Comparison of ENCODE assay signal across 27 cellular contexts in the genomic region with DNA sequence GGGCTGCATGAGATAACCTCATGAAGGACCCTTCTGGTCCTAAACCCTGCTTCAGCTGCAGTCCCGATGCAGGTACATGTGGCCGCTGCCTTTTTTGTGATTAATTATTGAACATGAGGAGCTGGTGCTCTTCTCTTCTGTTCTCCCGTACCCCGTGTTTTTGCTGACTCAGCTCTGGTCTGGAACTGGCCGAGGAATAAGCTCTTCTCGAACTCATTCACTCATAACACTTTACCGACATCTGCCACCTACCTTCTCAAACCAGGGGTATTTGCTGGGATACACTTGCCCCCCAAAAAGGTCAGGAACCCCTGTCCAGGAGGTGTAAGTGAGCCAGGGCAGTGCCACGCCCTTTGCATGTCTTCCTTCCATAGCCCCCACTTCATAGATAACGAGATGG. TPM values are rescaled to one million over a fixed set of nuclear protein-coding genes. Genes with fewer than 3 reads are reported as not detected.
DNase-seq lines count a peak whose midpoint lies in the region; ATAC-seq, FAIRE-seq and TF ChIP-seq lines count a peak whose summit lies in the region.
"Had no signal": no experiment of that assay in that cellular context is flagged by ENCODE, and none has a peak within 500 bp of the region (broad histone marks: within the 10 kb centered on the region; RNA-seq: fewer than 3 reads in every experiment).

No MANE protein-coding gene starts in this region.

- peak overlapping the region; percentile 60 for H2AFZ ChIP-seq in K562 (ENCODE audit: low read depth, low read length)

- no TSS peak for BruUV-seq in K562 (replicated peaks; lab: Mats Ljungman, UMichigan)

- H3K4me1 ChIP-seq in A549: no peaks in the 10 kb centered on the region
- peaks cover 14% of the 10 kb centered on the region for H3K4me1 ChIP-seq in CD4-positive, CD25-positive, alpha-beta regulatory T cell (ENCODE audit: control insufficient read depth, insufficient read depth, low read length, poor library complexity, severe bottlenecking)
- H3K4me1 ChIP-seq in K562 (replicated peaks in 1 of 2; ENCODE audit: control insufficient read depth in 2 of 2, insufficient read depth in 2 of 2, low read length in 2 of 2): peaks cover 19 to 48% of the 10 kb centered on the region in 2 experiments

- H3K27me3 Mint-ChIP-seq in CD4-positive, CD25-positive, alpha-beta regulatory T cell: peaks cover 6% of the 10 kb centered on the region
- H3K27me3 Mint-ChIP-seq in endothelial cell (ENCODE audit: unreplicated experiment): peaks cover 8% of the 10 kb centered on the region
- H3K27me3 Mint-ChIP-seq in activated naive CD4-positive, alpha-beta T cell treated with anti-CD3 and anti-CD28 coated beads, Interleukin-2, amount 10 ng/mL, durations not matched to agents 7 days and 5 days: peaks cover 69% of the 10 kb centered on the region
- H3K27me3 Mint-ChIP-seq: B cell; CD4-positive, alpha-beta memory T cell had no signal

- peaks cover 11% of the 10 kb centered on the region for H3K9me1 ChIP-seq in K562 (ENCODE audit: control insufficient read depth, insufficient read depth, low read length)

- H3K9ac ChIP-seq in K562 (ENCODE audit: insufficient read depth in 1 of 2, low read depth in 2 of 2, low read length in 2 of 2): peak overlapping the region; percentile 24 to 74; a peak in 1 of 4 replicates
- H3K9ac ChIP-seq: BLaER1 treated with 17β-estradiol and CSF1 and Interleukin-3, amounts not matched to agents 10 nM and 100 nM had no signal

- H3K4me3 ChIP-seq in A549 (no peak overlapping the region), K562 (no peak overlapping the region)
- no peak overlapping the region for H3K4me3 ChIP-seq in CD4-positive, CD25-positive, alpha-beta regulatory T cell (ENCODE audit: low read depth, low read length)
- H3K4me3 ChIP-seq: BLaER1 treated with 17β-estradiol and CSF1 and Interleukin-3, amounts not matched to agents 10 nM and 100 nM; GM12878 had no signal

- H3K4me1 Mint-ChIP-seq in CD4-positive, CD25-positive, alpha-beta regulatory T cell: peaks cover 0 to 24% (median 6%) of the 10 kb centered on the region in 4 donors
- H3K4me1 Mint-ChIP-seq in endothelial cell (ENCODE audit: unreplicated experiment): peaks cover 5% of the 10 kb centered on the region
- H3K4me1 Mint-ChIP-seq in activated naive CD4-positive, alpha-beta T cell treated with anti-CD3 and anti-CD28 coated beads, Interleukin-2, amount 10 ng/mL, durations not matched to agents 7 days and 5 days: peaks cover 23% of the 10 kb centered on the region

- no peak for TF ChIP-seq RAD21 in A549 (conservative IDR thresholded peaks at IDR 0.05 in 1 of 2, IDR thresholded peaks at IDR 0.05 in 1 of 2)
- TF ChIP-seq RAD21 in K562 (CRISPR knock-in tag; conservative IDR thresholded peaks at IDR 0.05 in 1 of 2, IDR thresholded peaks at IDR 0.05 in 1 of 2): no peak

- CTCF ChIA-PET in A549 (lab: Yijun Ruan, JAX) (interaction anchor here (0.9 to 1.6 kb wide), 5 partner anchors 28 to 137 kb away, joined by 3 to 4 read pairs (median 3); no protein-coding TSS in a partner anchor), K562 (lab: Yijun Ruan, JAX; ENCODE audit: low intra/inter-chr PET ratio) (no interaction called here)
- CTCF ChIA-PET in activated naive CD4-positive, alpha-beta T cell treated with anti-CD3 and anti-CD28 coated beads, Interleukin-2, amount 10 ng/mL, durations not matched to agents 7 days and 5 days (lab: Charles Lee): interaction anchor here (0.8 kb wide), 1 partner anchor 12 kb away, joined by 3 read pairs; no protein-coding TSS in a partner anchor

- TF ChIP-seq CTCF in A549 (IDR thresholded peaks at IDR 0.05) (no peak), K562 (IDR thresholded peaks at IDR 0.05 in 2 of 3, conservative IDR thresholded peaks at IDR 0.05 in 1 of 3; ENCODE audit: insufficient read depth in 2 of 3, low read depth in 1 of 3, low read length in 3 of 3) (no peak), endothelial cell (IDR thresholded peaks at IDR 0.05; ENCODE audit: unreplicated experiment) (no peak)

- DNase-seq in A549 (ENCODE audit: low read depth in 1 of 2, low spot score in 1 of 2) (no peak), K562 (ENCODE audit: extremely low read depth in 1 of 4, low spot score in 3 of 4) (peak in 2 of 4 experiments; percentile 45 to 46), endothelial cell (ENCODE audit: low spot score) (no peak), inferior parietal cortex (ENCODE audit: extremely low spot score) (no peak), iPS-NIHi7 (ENCODE audit: extremely low spot score) (no peak)
- DNase-seq in CD4-positive, CD25-positive, alpha-beta regulatory T cell: no peak
- no peak for DNase-seq in activated naive CD4-positive, alpha-beta T cell treated with anti-CD3 and anti-CD28 coated beads, Interleukin-2, amount 10 ng/mL, durations not matched to agents 7 days and 5 days
- DNase-seq: 8988T; AML-193; CD4-positive, alpha-beta memory T cell; CD8-positive, alpha-beta memory T cell; COR-L47; DMS 273 treated with DMSO at 0.1 percent for 48 hours; DMS153; DMS53; DMS79; DND-41; EL; GDM1 had no signal

- ATAC-seq in A549 (no peak), K562 (peak; percentile 18; the same call in 2 of the 3 replicates), HG03097 (IDR thresholded peaks at IDR 0.05; ENCODE audit: low FRiP score, unreplicated experiment) (no peak)
- no peak for ATAC-seq in CD4-positive, CD25-positive, alpha-beta regulatory T cell (ENCODE audit: low read depth in 2 of 2)
- ATAC-seq: GM12878 had no signal

- H4K20me1 ChIP-seq in K562 (replicated peaks; ENCODE audit: control insufficient read depth, insufficient read depth, low read length): 0 out of 2 replicates have a peak, but pooled peaks cover 5% of the 10 kb centered on the region

- H3K9me3 Mint-ChIP-seq in CD4-positive, CD25-positive, alpha-beta regulatory T cell: no peaks in the 10 kb centered on the region
- H3K9me3 Mint-ChIP-seq in endothelial cell (ENCODE audit: unreplicated experiment): no peaks in the 10 kb centered on the region
- no peaks in the 10 kb centered on the region for H3K9me3 Mint-ChIP-seq in activated naive CD4-positive, alpha-beta T cell treated with anti-CD3 and anti-CD28 coated beads, Interleukin-2, amount 10 ng/mL, durations not matched to agents 7 days and 5 days
- H3K9me3 Mint-ChIP-seq: CD4-positive, alpha-beta memory T cell; CD8-positive, alpha-beta memory T cell had no signal

- H3K36me3 ChIP-seq in CD4-positive, CD25-positive, alpha-beta regulatory T cell (ENCODE audit: control insufficient read depth, insufficient read depth, low read length): no peaks in the 10 kb centered on the region
- H3K36me3 ChIP-seq in K562 (ENCODE audit: control insufficient read depth, insufficient read depth, low read length): peaks cover 10% of the 10 kb centered on the region; the same call in 2 of the 3 replicates
- H3K36me3 ChIP-seq: BLaER1 treated with 17β-estradiol and CSF1 and Interleukin-3, amounts not matched to agents 10 nM and 100 nM had no signal

- no peaks in the 10 kb centered on the region for H3K27me3 ChIP-seq in CD4-positive, CD25-positive, alpha-beta regulatory T cell (ENCODE audit: control insufficient read depth, insufficient read depth, low read length)
- no peaks in the 10 kb centered on the region for H3K27me3 ChIP-seq in K562 (ENCODE audit: control insufficient read depth in 2 of 2, insufficient read depth in 2 of 2, low read length in 2 of 2)

- FAIRE-seq in A549 (lab: Jason Lieb, UNC): no peak
- peak; percentile 91 for FAIRE-seq in K562 (lab: Jason Lieb, UNC)
- FAIRE-seq: A204.1, GM12878, GM12892, GM18507 had no signal

- TF ChIP-seq EP300 in A549 (IDR thresholded peaks at IDR 0.05) (no peak), K562 (IDR thresholded peaks at IDR 0.05; ENCODE audit: low read length) (no peak)

- intact Hi-C loops in K562 (cut with micrococcal nuclease): no loop called here

- H3K4me2 ChIP-seq in A549 (no peak overlapping the region), K562 (ENCODE audit: insufficient read depth, low read length) (peak overlapping the region; percentile 71)
- H3K4me2 ChIP-seq: BLaER1 treated with 17β-estradiol and CSF1 and Interleukin-3, amounts not matched to agents 10 nM and 100 nM had no signal

- no peaks in the 10 kb centered on the region for H3K9me3 ChIP-seq in A549
- no peaks in the 10 kb centered on the region for H3K9me3 ChIP-seq in CD4-positive, CD25-positive, alpha-beta regulatory T cell (ENCODE audit: control insufficient read depth in 2 of 2, low read length in 2 of 2)
- no peaks in the 10 kb centered on the region for H3K9me3 ChIP-seq in K562 (replicated peaks; ENCODE audit: control insufficient read depth, insufficient read depth, low read depth, low read length)
- H3K9me3 ChIP-seq: BLaER1 treated with 17β-estradiol and CSF1 and Interleukin-3, amounts not matched to agents 10 nM and 100 nM had no signal

- no peak overlapping the region for H3K27ac ChIP-seq in A549
- H3K27ac ChIP-seq in CD4-positive, CD25-positive, alpha-beta regulatory T cell (ENCODE audit: insufficient read depth, low read length, poor library complexity, severe bottlenecking): no peak overlapping the region
- no peak overlapping the region for H3K27ac ChIP-seq in K562 (ENCODE audit: extremely low read depth, low read depth, low read length)
- H3K27ac ChIP-seq: BLaER1 treated with 17β-estradiol and CSF1 and Interleukin-3, amounts not matched to agents 10 nM and 100 nM; C4-2B had no signal

- no peak for TF ChIP-seq POLR2A in A549 (IDR thresholded peaks at IDR 0.05; ENCODE audit: low read length)
- no peak for TF ChIP-seq POLR2A in K562 (conservative IDR thresholded peaks at IDR 0.05)

- POLR2A ChIA-PET in A549 (lab: Yijun Ruan, JAX): no interaction called here
- POLR2A ChIA-PET in K562 (lab: Yijun Ruan, JAX): interaction anchor here (0.6 to 1.7 kb wide), 7 partner anchors 9 to 275 kb away, joined by 3 to 6 read pairs (median 4); no protein-coding TSS in a partner anchor

- H3K4me3 Mint-ChIP-seq in CD4-positive, CD25-positive, alpha-beta regulatory T cell: peak overlapping the region in 1 of 4 donors; percentile 76
- H3K4me3 Mint-ChIP-seq in endothelial cell (ENCODE audit: unreplicated experiment): no peak overlapping the region
- no peak overlapping the region for H3K4me3 Mint-ChIP-seq in activated naive CD4-positive, alpha-beta T cell treated with anti-CD3 and anti-CD28 coated beads, Interleukin-2, amount 10 ng/mL, durations not matched to agents 7 days and 5 days

- no peaks in the 10 kb centered on the region for H3K79me2 ChIP-seq in K562 (ENCODE audit: control insufficient read depth, insufficient read depth, low read length)

- peak overlapping the region in 2 of 3 donors; percentile 32 to 38 for H3K27ac Mint-ChIP-seq in CD4-positive, CD25-positive, alpha-beta regulatory T cell
- H3K27ac Mint-ChIP-seq in endothelial cell (ENCODE audit: unreplicated experiment): peak overlapping the region; percentile 3
- no peak overlapping the region for H3K27ac Mint-ChIP-seq in activated naive CD4-positive, alpha-beta T cell treated with anti-CD3 and anti-CD28 coated beads, Interleukin-2, amount 10 ng/mL, durations not matched to agents 7 days and 5 days
- H3K27ac Mint-ChIP-seq: B cell had no signal

- in situ Hi-C loops in K562 (cut with MboI): no loop called here

- WGBS in A549 (ENCODE audit: missing lambda C conversion rate): 73% methylated on average over 8 of the region's 9 CpGs
- 13% methylated on average over 9 of the region's 9 CpGs for WGBS in K562 (ENCODE audit: insufficient coverage, low coverage, missing lambda C conversion rate)

- H3K36me3 Mint-ChIP-seq in CD4-positive, CD25-positive, alpha-beta regulatory T cell: no peaks in the 10 kb centered on the region
- no peaks in the 10 kb centered on the region for H3K36me3 Mint-ChIP-seq in endothelial cell (ENCODE audit: low read depth, unreplicated experiment)
- H3K36me3 Mint-ChIP-seq in activated naive CD4-positive, alpha-beta T cell treated with anti-CD3 and anti-CD28 coated beads, Interleukin-2, amount 10 ng/mL, durations not matched to agents 7 days and 5 days: no peaks in the 10 kb centered on the region
- H3K36me3 Mint-ChIP-seq: CD4-positive, alpha-beta memory T cell; CD8-positive, alpha-beta memory T cell had no signal

RNA-seq across cellular contexts. Expression of gene KCNQ4, which starts 31.8 kb away (rescaled TPM):
- polyA plus RNA-seq in A549 (2011; rRNA removed) (0.08 and 0.09 TPM in 2 replicates), A549 (2017; fragmentation: RNase III; extraction: RNeasy Plus Mini Kit Qiagen cat#74134 plus additional on column Dnase treatment) (0.17 to 0.24 TPM (median 0.22 TPM) in 3 replicates), K562 (2011; rRNA removed) (0.79 and 1.7 TPM in 2 replicates), K562 (2014; fragmentation: Illumina TruSeq; extraction: Trizol) (3.5 and 3.8 TPM in 2 replicates), K562 (2014; fragmentation: Nextera tagmentation; extraction: Ambion mirVana) (under 1 TPM; 0.07 to 0.27 TPM), K562 (2014; rRNA removed) (3.4 and 3.7 TPM in 2 replicates)
- polyA plus RNA-seq in A549 (2012; cell fraction: cytosol; rRNA removed): 0.17 and 0.30 TPM in 2 replicates
- polyA plus RNA-seq in A549 (2012; cell fraction: nucleus; rRNA removed): 0.95 and 1.7 TPM in 2 replicates
- polyA minus RNA-seq in A549 (2011; rRNA and poly(A)+ RNA removed): 0.17 and 0.24 TPM in 2 replicates
- total RNA-seq in CD4-positive, CD25-positive, alpha-beta regulatory T cell: 0.44 TPM
- polyA plus RNA-seq in CD4-positive, CD25-positive, alpha-beta regulatory T cell: under 1 TPM in 3 of 4 donors, not detected in 1; 0.10 to 0.25 (median 0.13) TPM
- 4.1 and 12.8 TPM in 2 replicates for total RNA-seq in K562 (2011; cell fraction: chromatin; rRNA removed; ENCODE audit: low replicate concordance)
- total RNA-seq in K562 (2011; cell fraction: nucleolus; rRNA removed): 7.4 and 7.5 TPM in 2 replicates
- total RNA-seq in K562 (2011; cell fraction: nucleoplasm; rRNA removed): 4.4 and 4.6 TPM in 2 replicates
- total RNA-seq in K562 (2014; rRNA removed) (1.6 and 1.8 TPM in 2 replicates), K562 (2014; rRNA removed; fragmentation: Illumina TruSeq; extraction: Trizol) (0.64 and 0.76 TPM in 2 replicates), K562 (2015; rRNA removed; fragmentation: Illumina TruSeq; extraction: Trizol) (0.72 and 0.79 TPM in 2 replicates), K562 (2021) (3.8 and 4.1 TPM in 2 replicates), endothelial cell (ENCODE audit: unreplicated experiment) (1.5 TPM)
- 1.1 and 1.3 TPM in 2 replicates for polyA plus RNA-seq in K562 (2011; cell fraction: cytosol; rRNA removed)
- 6.3 and 9.8 TPM in 2 replicates for polyA plus RNA-seq in K562 (2011; cell fraction: nucleus; rRNA removed)
- 2.5 and 4.6 TPM in 2 replicates for polyA plus RNA-seq in K562 (2012)
- polyA minus RNA-seq in K562 (2011; rRNA and poly(A)+ RNA removed): 0.42 and 0.49 TPM in 2 replicates
- polyA minus RNA-seq in K562 (2011; cell fraction: cytosol; rRNA and poly(A)+ RNA removed): 1.0 TPM in 2 replicates
- polyA minus RNA-seq in K562 (2011; cell fraction: nucleus; rRNA and poly(A)+ RNA removed): 3.6 and 3.7 TPM in 2 replicates
- polyA plus RNA-seq: CD8-positive, alpha-beta memory T cell had no signal

RNA-seq across cellular contexts. Expression of gene CITED4, which starts 46.7 kb away (rescaled TPM):
- 5.8 and 7.1 TPM in 2 replicates for polyA plus RNA-seq in A549 (2011; rRNA removed)
- 33.9 and 64.1 TPM in 2 replicates for polyA plus RNA-seq in A549 (2012; cell fraction: cytosol; rRNA removed)
- 40.5 and 61.4 TPM in 2 replicates for polyA plus RNA-seq in A549 (2012; cell fraction: nucleus; rRNA removed)
- polyA plus RNA-seq in A549 (2017; fragmentation: RNase III; extraction: RNeasy Plus Mini Kit Qiagen cat#74134 plus additional on column Dnase treatment): 23.7 to 33.5 TPM (median 32.2 TPM) in 3 replicates
- polyA minus RNA-seq in A549 (2011; rRNA and poly(A)+ RNA removed): 4.2 and 9.2 TPM in 2 replicates
- 14.8 TPM for total RNA-seq in CD4-positive, CD25-positive, alpha-beta regulatory T cell
- polyA plus RNA-seq in CD4-positive, CD25-positive, alpha-beta regulatory T cell: 10 to 100 TPM in 3 of 4 donors, 1 to 10 TPM in 1; 7.0 to 15.8 (median 13.3) TPM
- total RNA-seq in K562 (2011; cell fraction: chromatin; rRNA removed; ENCODE audit: low replicate concordance): 0.37 TPM in 1 of 2 replicates, not detected in the other
- 0.92 and 1.0 TPM in 2 replicates for total RNA-seq in K562 (2011; cell fraction: nucleolus; rRNA removed)
- 0.51 TPM in 1 of 2 replicates, not detected in the other for total RNA-seq in K562 (2011; cell fraction: nucleoplasm; rRNA removed)
- 0.36 and 0.69 TPM in 2 replicates for total RNA-seq in K562 (2014; rRNA removed)
- total RNA-seq in K562 (2014; rRNA removed; fragmentation: Illumina TruSeq; extraction: Trizol): 0.11 TPM in 1 of 2 replicates, not detected in the other
- 0.11 TPM in 1 of 2 replicates, not detected in the other for total RNA-seq in K562 (2015; rRNA removed; fragmentation: Illumina TruSeq; extraction: Trizol)
- 0.89 and 1.2 TPM in 2 replicates for total RNA-seq in K562 (2021)
- 0.07 and 0.17 TPM in 2 replicates for polyA plus RNA-seq in K562 (2011; rRNA removed)
- 0.04 and 1.2 TPM in 2 replicates for polyA plus RNA-seq in K562 (2011; cell fraction: cytosol; rRNA removed)
- 0.08 and 0.85 TPM in 2 replicates for polyA plus RNA-seq in K562 (2011; cell fraction: nucleus; rRNA removed)
- 0.51 and 1.2 TPM in 2 replicates for polyA plus RNA-seq in K562 (2012)
- 0.12 TPM in 1 of 2 replicates, not detected in the other for polyA plus RNA-seq in K562 (2014; fragmentation: Illumina TruSeq; extraction: Trizol)
- not detected for polyA plus RNA-seq in K562 (2014; fragmentation: Nextera tagmentation; extraction: Ambion mirVana)
- polyA plus RNA-seq in K562 (2014; rRNA removed): 0.23 and 0.48 TPM in 2 replicates
- polyA minus RNA-seq in K562 (2011; rRNA and poly(A)+ RNA removed): not detected in 2 replicates
- polyA minus RNA-seq in K562 (2011; cell fraction: cytosol; rRNA and poly(A)+ RNA removed): not detected in 2 replicates
- 0.44 and 0.54 TPM in 2 replicates for polyA minus RNA-seq in K562 (2011; cell fraction: nucleus; rRNA and poly(A)+ RNA removed)
- total RNA-seq in endothelial cell (ENCODE audit: unreplicated experiment): 3.6 TPM

Comparison
In these comparisons a context has a peak if more than half of its experiments do, and no peak if none do; other contexts are left out.
1. Of the 35 proteins assayed by ChIP-seq in both K562 and A549: peak only in K562: HDAC2 and ZFP36; only in A549: none; in both: MAFK; in neither: 32.